8 cellular contexts compared by ENCODE assay signal in the genomic region with DNA sequence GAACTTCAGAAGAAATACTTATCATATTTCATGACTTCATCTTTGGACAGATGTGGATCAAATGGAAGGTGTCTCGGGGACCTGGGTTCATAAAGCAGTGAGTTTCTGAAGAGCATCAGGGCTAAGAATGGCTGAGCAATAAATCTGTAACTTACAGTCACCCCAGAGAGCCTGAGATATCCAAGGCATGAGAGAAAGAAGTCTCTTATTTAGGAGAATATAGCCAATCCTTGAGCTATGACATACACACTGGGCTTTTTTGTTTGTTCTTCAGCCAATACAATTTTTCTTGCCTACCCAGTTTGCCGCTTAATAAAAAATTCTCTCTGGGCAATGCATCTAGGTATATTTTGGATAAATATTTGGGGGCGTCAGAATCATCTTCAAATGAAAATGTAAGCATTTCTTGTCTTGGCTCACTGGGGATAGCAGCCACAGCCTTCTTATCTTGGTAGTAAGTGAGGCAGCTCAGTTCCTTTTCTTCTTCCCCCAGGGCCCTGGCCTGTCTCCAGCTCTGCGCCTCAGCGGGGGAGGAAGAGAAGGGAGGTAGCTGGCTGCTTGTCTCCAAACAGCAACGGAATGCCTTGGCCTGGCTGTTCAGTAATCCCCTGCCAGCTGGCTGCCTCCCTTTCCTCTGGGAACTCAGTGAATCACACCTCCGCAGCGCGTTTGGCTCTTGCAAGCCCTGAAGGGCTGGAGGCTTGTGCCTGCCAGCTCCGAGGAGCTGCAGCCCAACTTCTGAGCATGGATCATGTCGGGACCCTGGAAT.
A peak's percentile ranks its signal among the peaks of the same experiment; 100 is the strongest.
DNase-seq lines count a peak whose midpoint lies in the region; ATAC-seq and TF ChIP-seq lines count a peak whose summit lies in the region.

No MANE protein-coding gene starts in this region.

- H4K20me1 ChIP-seq in SK-N-SH (ENCODE audit: insufficient read depth) = no peaks in the 10 kb centered on the region

- DNase-seq in GF-D8 (lab: John Stamatoyannopoulos, UW) (peak; percentile 58), SK-N-SH (no peak), fibroblast of peridontal ligament (ENCODE audit: extremely low read depth) (peak; percentile 100), neural crest cell (ENCODE audit: low read depth, low spot score) (peak; percentile 16), NCI-H2227 treated with DMSO at 0.1 percent for 48 hours (lab: John Stamatoyannopoulos, UW) (no peak), NCI-H2081 treated with DMSO at 0.1 percent for 48 hours (lab: John Stamatoyannopoulos, UW) (no peak)
- no peak for DNase-seq in stimulated activated CD4-positive, alpha-beta T cell treated with anti-CD3 and anti-CD28 coated beads, Interleukin-4, amount 100 ng/mL, for 24 hours

- peaks cover 2% of the 10 kb centered on the region for H3K9me3 Mint-ChIP-seq in neural crest cell

- TF ChIP-seq EP300 in SK-N-SH (IDR thresholded peaks at IDR 0.05; ENCODE audit: borderline replicate concordance in 1 of 2, low read depth in 1 of 2, low read length in 1 of 2) = peak in 1 of 2 experiments; percentile 90; a peak in 2 of 4 replicates

- H3K36me3 Mint-ChIP-seq in neural crest cell (ENCODE audit: low read depth) = peaks cover 11% of the 10 kb centered on the region

- peak overlapping the region; percentile 58; the same call in 1 of the 2 replicates for H2AFZ ChIP-seq in SK-N-SH (ENCODE audit: low read depth)

- 8% methylated on average over 10 of the region's 11 CpGs for WGBS in SK-N-SH (ENCODE audit: low lambda C conversion rate)

- peaks cover 0 to 21% of the 10 kb centered on the region in 2 experiments for H3K4me1 ChIP-seq in SK-N-SH (ENCODE audit: control insufficient read depth in 1 of 2, insufficient read depth in 2 of 2, low read depth in 1 of 2, low read length in 1 of 2)

- no peak for TF ChIP-seq RAD21 in SK-N-SH (IDR thresholded peaks at IDR 0.05; ENCODE audit: low read length)

- no peak overlapping the region for H3K9ac ChIP-seq in SK-N-SH

- H3F3A ChIP-seq in SK-N-SH (replicated peaks; ENCODE audit: insufficient read depth) = peaks cover 5% of the 10 kb centered on the region

- H3K4me2 ChIP-seq in SK-N-SH = peak overlapping the region; percentile 70

- no peak for ATAC-seq in GM19463 (IDR thresholded peaks at IDR 0.05; ENCODE audit: unreplicated experiment)

- peaks cover 7% of the 10 kb centered on the region; the same call in 1 of the 2 replicates for H3K27me3 ChIP-seq in SK-N-SH (ENCODE audit: insufficient read depth)

- H3K27ac Mint-ChIP-seq in neural crest cell (ENCODE audit: unreplicated experiment) = no peak overlapping the region

- POLR2A ChIA-PET in SK-N-SH (lab: Yijun Ruan, JAX) = no interaction called here

- CTCF ChIA-PET in SK-N-SH (lab: Yijun Ruan, JAX) = interaction anchor here (1.0 to 8.8 kb wide), 4 partner anchors 9 to 72 kb away, joined by 3 to 83 read pairs (median 10); no protein-coding TSS in a partner anchor

- H3K27me3 Mint-ChIP-seq in neural crest cell (ENCODE audit: low read depth) = no peaks in the 10 kb centered on the region

- H3K36me3 ChIP-seq in SK-N-SH (replicated peaks in 1 of 2; ENCODE audit: control insufficient read depth in 1 of 2, insufficient read depth in 2 of 2, low read length in 1 of 2) = no peaks in the 10 kb centered on the region

- H3K79me2 ChIP-seq in SK-N-SH (ENCODE audit: insufficient read depth) = no peaks in the 10 kb centered on the region

- H3K9me3 ChIP-seq in SK-N-SH = no peaks in the 10 kb centered on the region

- peak overlapping the region in 1 of 2 experiments; percentile 50; a peak in 2 of 4 replicates for H3K27ac ChIP-seq in SK-N-SH (ENCODE audit: low read depth in 2 of 2, low read length in 1 of 2)

- H3K4me3 ChIP-seq in SK-N-SH (ENCODE audit: low read depth in 2 of 2, low read length in 1 of 2) = no peak overlapping the region; a peak in 1 of 4 replicates

- H3K4me3 Mint-ChIP-seq in neural crest cell = no peak overlapping the region

- H3K4me1 Mint-ChIP-seq in neural crest cell = peaks cover 21% of the 10 kb centered on the region

- H3K9me2 ChIP-seq in SK-N-SH = no peaks in the 10 kb centered on the region

- TF ChIP-seq CTCF in SK-N-SH (IDR thresholded peaks at IDR 0.05) (no peak), neural crest cell (conservative IDR thresholded peaks at IDR 0.05) (no peak)

TF ChIP-seq in SK-N-SH, 30 proteins besides CTCF, POLR2A, EP300 and RAD21 (continues in another document):
- peak; percentile 78; the same call in 1 of the 2 replicates for TF ChIP-seq SIN3A (IDR thresholded peaks at IDR 0.05; ENCODE audit: borderline replicate concordance, low read depth, low read length)
- TF ChIP-seq ELF1 (IDR thresholded peaks at IDR 0.05) = peak; percentile 44
- no peak for TF ChIP-seq RCOR1 (IDR thresholded peaks at IDR 0.05; ENCODE audit: low read length)
- TF ChIP-seq TAF1 (IDR thresholded peaks at IDR 0.05; ENCODE audit: borderline replicate concordance, low read depth, low read length) = no peak
- TF ChIP-seq SMC3 (IDR thresholded peaks at IDR 0.05; ENCODE audit: low read depth, low read length) = no peak
- TF ChIP-seq CHD2 (IDR thresholded peaks at IDR 0.05; ENCODE audit: low read length, partially characterized antibody) = no peak
- TF ChIP-seq FOXJ3 (CRISPR knock-in tag; IDR thresholded peaks at IDR 0.05) = no peak
- TF ChIP-seq GABPA (IDR thresholded peaks at IDR 0.05; ENCODE audit: low read depth) = no peak
- TF ChIP-seq FOSL2 (IDR thresholded peaks at IDR 0.05; ENCODE audit: borderline replicate concordance, low read depth) = peak; percentile 85
- 0 out of 2 replicates have a peak, but pooled peaks have one; percentile 48 for TF ChIP-seq FOXM1 (IDR thresholded peaks at IDR 0.05; ENCODE audit: low read depth)
- TF ChIP-seq MEF2A (IDR thresholded peaks at IDR 0.05; ENCODE audit: borderline replicate concordance, low read depth) = no peak
- TF ChIP-seq, protein P1, sequence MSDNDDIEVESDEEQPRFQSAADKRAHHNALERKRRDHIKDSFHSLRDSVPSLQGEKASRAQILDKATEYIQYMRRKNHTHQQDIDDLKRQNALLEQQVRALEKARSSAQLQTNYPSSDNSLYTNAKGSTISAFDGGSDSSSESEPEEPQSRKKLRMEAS (IDR thresholded peaks at IDR 0.05; ENCODE audit: low read depth) = peak; percentile 96
- peak; percentile 66; the same call in 1 of the 2 replicates for TF ChIP-seq YY1 (IDR thresholded peaks at IDR 0.05; ENCODE audit: low read depth)
- TF ChIP-seq IRF3 (IDR thresholded peaks at IDR 0.05; ENCODE audit: low read depth, low read length) = no peak
- TF ChIP-seq TCF12 (IDR thresholded peaks at IDR 0.05) = peak; percentile 90
- peak; percentile 66; the same call in 1 of the 2 replicates for TF ChIP-seq RXRA (IDR thresholded peaks at IDR 0.05; ENCODE audit: borderline replicate concordance, low read depth)
- no peak for TF ChIP-seq NRF1 (IDR thresholded peaks at IDR 0.05; ENCODE audit: low read depth, low read length)
- TF ChIP-seq, protein P2, sequence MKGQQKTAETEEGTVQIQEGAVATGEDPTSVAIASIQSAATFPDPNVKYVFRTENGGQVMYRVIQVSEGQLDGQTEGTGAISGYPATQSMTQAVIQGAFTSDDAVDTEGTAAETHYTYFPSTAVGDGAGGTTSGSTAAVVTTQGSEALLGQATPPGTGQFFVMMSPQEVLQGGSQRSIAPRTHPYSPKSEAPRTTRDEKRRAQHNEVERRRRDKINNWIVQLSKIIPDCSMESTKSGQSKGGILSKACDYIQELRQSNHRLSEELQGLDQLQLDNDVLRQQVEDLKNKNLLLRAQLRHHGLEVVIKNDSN (IDR thresholded peaks at IDR 0.05; ENCODE audit: borderline replicate concordance, low read depth) = peak; percentile 52; the same call in 1 of the 2 replicates
- TF ChIP-seq MXI1 (IDR thresholded peaks at IDR 0.05; ENCODE audit: low read depth, low read length) = no peak
- TF ChIP-seq TEAD4 (IDR thresholded peaks at IDR 0.05; ENCODE audit: borderline replicate concordance, insufficient read depth) = peak; percentile 83
- TF ChIP-seq POLR2AphosphoS5 (IDR thresholded peaks at IDR 0.05; ENCODE audit: low read depth, low read length) = peak; percentile 32; the same call in 1 of the 2 replicates
- TF ChIP-seq, protein P3, sequence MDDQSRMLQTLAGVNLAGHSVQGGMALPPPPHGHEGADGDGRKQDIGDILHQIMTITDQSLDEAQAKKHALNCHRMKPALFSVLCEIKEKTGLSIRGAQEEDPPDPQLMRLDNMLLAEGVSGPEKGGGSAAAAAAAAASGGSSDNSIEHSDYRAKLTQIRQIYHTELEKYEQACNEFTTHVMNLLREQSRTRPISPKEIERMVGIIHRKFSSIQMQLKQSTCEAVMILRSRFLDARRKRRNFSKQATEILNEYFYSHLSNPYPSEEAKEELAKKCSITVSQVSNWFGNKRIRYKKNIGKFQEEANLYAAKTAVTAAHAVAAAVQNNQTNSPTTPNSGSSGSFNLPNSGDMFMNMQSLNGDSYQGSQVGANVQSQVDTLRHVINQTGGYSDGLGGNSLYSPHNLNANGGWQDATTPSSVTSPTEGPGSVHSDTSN (IDR thresholded peaks at IDR 0.05) = peak; percentile 87
- peak; percentile 100 for TF ChIP-seq NFIC (IDR thresholded peaks at IDR 0.05; ENCODE audit: borderline replicate concordance)
- peak; percentile 81 for TF ChIP-seq JUND (IDR thresholded peaks at IDR 0.05)
- TF ChIP-seq GATA2 (CRISPR knock-in tag; IDR thresholded peaks at IDR 0.05) = no peak
- TF ChIP-seq, protein P4, sequence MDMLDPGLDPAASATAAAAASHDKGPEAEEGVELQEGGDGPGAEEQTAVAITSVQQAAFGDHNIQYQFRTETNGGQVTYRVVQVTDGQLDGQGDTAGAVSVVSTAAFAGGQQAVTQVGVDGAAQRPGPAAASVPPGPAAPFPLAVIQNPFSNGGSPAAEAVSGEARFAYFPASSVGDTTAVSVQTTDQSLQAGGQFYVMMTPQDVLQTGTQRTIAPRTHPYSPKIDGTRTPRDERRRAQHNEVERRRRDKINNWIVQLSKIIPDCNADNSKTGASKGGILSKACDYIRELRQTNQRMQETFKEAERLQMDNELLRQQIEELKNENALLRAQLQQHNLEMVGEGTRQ (IDR thresholded peaks at IDR 0.05; ENCODE audit: borderline replicate concordance, low read depth, low read length) = no peak

Comparison
In these comparisons a context has a peak if more than half of its experiments do, and no peak if none do; other contexts are left out.
1. DNase-seq: peak in GF-D8 (single experiment), fibroblast of peridontal ligament (single experiment) and neural crest cell (single experiment); none in SK-N-SH (single experiment), stimulated activated CD4-positive, alpha-beta T cell treated with anti-CD3 and anti-CD28 coated beads, Interleukin-4, amount 100 ng/mL, for 24 hours (single experiment), NCI-H2227 treated with DMSO at 0.1 percent for 48 hours (single experiment) and NCI-H2081 treated with DMSO at 0.1 percent for 48 hours (single experiment).